In genomic region chr3:105040026-105040622, GRCh38 we compare ENCODE assay signal across 16 cellular contexts.
DNase-seq lines count a peak whose midpoint lies in the region; TF ChIP-seq lines count a peak whose summit lies in the region.
"Had no signal": no experiment of that assay in that cellular context is flagged by ENCODE, and none has a peak within 500 bp of the region (broad histone marks: within the 10 kb centered on the region; RNA-seq: fewer than 3 reads in every experiment).

No MANE protein-coding gene starts in this region.

- H3K4me3 ChIP-seq in astrocyte of the spinal cord (ENCODE audit: low read depth, low read length), result no peak overlapping the region
- H3K4me3 ChIP-seq: heart left ventricle, mucosa of descending colon, SJCRH30, suprapubic skin had no signal

- in situ Hi-C loops in astrocyte of the spinal cord (cut with HindIII; ENCODE audit: low sequenced_read_pairs), result no loop called here

- H3K27ac ChIP-seq in substantia nigra (ENCODE audit: low read depth, low read length, poor library complexity, severe bottlenecking), result no peak overlapping the region
- H3K27ac ChIP-seq: C4-2B, heart left ventricle, SJCRH30, suprapubic skin had no signal

- TF ChIP-seq CTCF in astrocyte of the spinal cord (IDR thresholded peaks at IDR 0.05; ENCODE audit: low read depth, low read length), result no peak

- DNase-seq in EH (ENCODE audit: low read depth) (peak; percentile 16), NCI-H2196 (lab: John Stamatoyannopoulos, UW; ENCODE audit: unreplicated experiment) (peak; percentile 56), astrocyte of the spinal cord (ENCODE audit: low read depth, low spot score) (peak; percentile 5), lung microvascular endothelial cell (ENCODE audit: low read depth in 2 of 2) (peak; percentile 2 to 5), hypothalamus (lab: John Stamatoyannopoulos, UW) (no peak), substantia nigra (lab: John Stamatoyannopoulos, UW) (no peak)
- no peak for DNase-seq in activated CD8-positive, alpha-beta memory T cell treated with anti-CD3 and anti-CD28 coated beads for 24 hours
- DNase-seq: activated CD4-positive, alpha-beta T cell treated with anti-CD3 and anti-CD28 coated beads, Interleukin-2, amount 10 ng/mL, durations not matched to agents 24 days and 14 days; cortex of kidney; H7; heart left ventricle; mucosa of descending colon; posterior cingulate gyrus; SJCRH30 had no signal

Comparison
In these comparisons a context has a peak if more than half of its experiments do, and no peak if none do; other contexts are left out.
1. DNase-seq: peak in EH (single experiment), NCI-H2196 (single experiment), astrocyte of the spinal cord (single experiment) and lung microvascular endothelial cell (2 of 2); none in hypothalamus (0 of 51), activated CD8-positive, alpha-beta memory T cell treated with anti-CD3 and anti-CD28 coated beads for 24 hours (single experiment) and substantia nigra (0 of 49).